ENCODE assay signal across 22 cellular contexts in the genomic region with DNA sequence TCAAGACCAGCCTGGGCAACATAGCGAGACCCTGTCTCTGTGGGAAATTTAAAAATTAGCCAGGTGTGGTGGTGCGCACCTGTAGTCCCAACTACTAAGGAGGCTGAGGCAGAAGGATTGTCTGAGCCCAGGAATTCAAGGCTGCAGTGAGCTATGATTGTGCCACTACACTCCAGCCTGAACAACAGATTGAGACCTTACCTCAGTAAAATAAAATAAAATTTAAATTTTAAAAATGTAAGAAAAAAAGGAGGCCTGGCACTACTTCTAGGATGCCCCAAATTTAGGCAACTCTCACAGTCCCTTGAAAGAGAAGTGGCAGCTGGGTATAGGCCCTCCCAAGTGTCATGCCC. TPM values are rescaled to one million over a fixed set of nuclear protein-coding genes. Genes with fewer than 3 reads are reported as not detected.
A peak's percentile ranks its signal among the peaks of the same experiment; 100 is the strongest.
DNase-seq lines count a peak whose midpoint lies in the region; ATAC-seq and TF ChIP-seq lines count a peak whose summit lies in the region.
"Had no signal": no experiment of that assay in that cellular context is flagged by ENCODE, and none has a peak within 500 bp of the region (broad histone marks: within the 10 kb centered on the region; RNA-seq: fewer than 3 reads in every experiment).

No MANE protein-coding gene starts in this region.

- POLR2A ChIA-PET in activated CD8-positive, alpha-beta T cell treated with anti-CD3 and anti-CD28 coated beads for 36 hours (lab: Charles Lee) = no interaction called here
- POLR2A ChIA-PET in activated CD8-positive, alpha-beta T cell treated with anti-CD3 and anti-CD28 coated beads, Interleukin-2, amount 10 ng/mL, durations not matched to agents 7 days and 5 days (lab: Charles Lee) = interaction anchor here (0.7 to 1.0 kb wide), 2 partner anchors 24 to 28 kb away, joined by 3 to 4 read pairs; no protein-coding TSS in a partner anchor

- intact Hi-C loops in activated CD8-positive, alpha-beta T cell treated with anti-CD3 and anti-CD28 coated beads for 36 hours (cut with micrococcal nuclease) = loop anchor here (10.0 kb wide), 1 partner anchor 149 kb away; no protein-coding TSS in a partner anchor
- intact Hi-C loops in psoas muscle (cut with DNase I) (loop anchor here in 1 of 2 donors (5.0 kb wide), 1 partner anchor 152 kb away; no protein-coding TSS in a partner anchor), aorta (cut with DNase I) (loop anchor here (1.0 to 5.0 kb wide), 3 partner anchors 72 to 191 kb away; no protein-coding TSS in a partner anchor)

- H3K4me3 ChIP-seq in WERI-Rb-1 (ENCODE audit: low read depth, low read length) (no peak overlapping the region), psoas muscle (no peak overlapping the region), aorta (ENCODE audit: low read length in 2 of 2) (no peak overlapping the region)
- H3K4me3 ChIP-seq: left ventricle myocardium inferior, MG63, smooth muscle cell, stomach had no signal

- no peak for DNase-seq in activated CD8-positive, alpha-beta T cell treated with anti-CD3 and anti-CD28 coated beads for 36 hours
- DNase-seq in activated CD8-positive, alpha-beta T cell treated with anti-CD3 and anti-CD28 coated beads, Interleukin-2, amount 10 ng/mL, durations not matched to agents 7 days and 5 days = no peak
- no peak for DNase-seq in WERI-Rb-1
- no peak for DNase-seq in psoas muscle
- DNase-seq in GDM1 (lab: John Stamatoyannopoulos, UW) = no peak
- no peak for DNase-seq in aorta
- DNase-seq: activated CD4-positive, alpha-beta T cell treated with anti-CD3 and anti-CD28 coated beads, Interleukin-2, amount 50 U/mL, for 48 hours; amygdala; CD4-positive, CD25-positive, alpha-beta regulatory T cell; foreskin keratinocyte; left ventricle myocardium inferior; NCI-H2029; stomach had no signal

- CTCF ChIA-PET in activated CD8-positive, alpha-beta T cell treated with anti-CD3 and anti-CD28 coated beads for 36 hours (lab: Charles Lee) = interaction anchor here (1.0 to 7.1 kb wide), 13 partner anchors 9 to 240 kb away, joined by 3 to 118 read pairs (median 14); partner anchors contain the start of gene INHBC
- CTCF ChIA-PET in activated CD8-positive, alpha-beta T cell treated with anti-CD3 and anti-CD28 coated beads, Interleukin-2, amount 10 ng/mL, durations not matched to agents 7 days and 5 days (lab: Charles Lee) = interaction anchor here (0.8 to 7.1 kb wide), 11 partner anchors 9 to 225 kb away, joined by 3 to 145 read pairs (median 8); partner anchors contain the start of gene SHMT2

- H3K36me3 ChIP-seq in WERI-Rb-1 (peaks cover 25% of the 10 kb centered on the region), psoas muscle (ENCODE audit: insufficient read depth in 1 of 2, low read depth in 1 of 2) (no peaks in the 10 kb centered on the region), aorta (ENCODE audit: control insufficient read depth in 1 of 2, insufficient read depth in 2 of 2, low read length in 1 of 2) (no peaks in the 10 kb centered on the region)
- H3K36me3 ChIP-seq: left ventricle myocardium inferior, MG63, stomach had no signal

- peaks cover 35% of the 10 kb centered on the region for H3K4me1 Mint-ChIP-seq in activated CD8-positive, alpha-beta T cell treated with anti-CD3 and anti-CD28 coated beads for 36 hours (ENCODE audit: low read depth)
- H3K4me1 Mint-ChIP-seq in activated CD8-positive, alpha-beta T cell treated with anti-CD3 and anti-CD28 coated beads, Interleukin-2, amount 10 ng/mL, durations not matched to agents 7 days and 5 days (ENCODE audit: low read depth) = peaks cover 39% of the 10 kb centered on the region

- 96 to 100% (median 99%) methylated on average over 2 of the region's 2 CpGs for WGBS in psoas muscle, 3 donors
- 96 to 98% methylated on average over 2 of the region's 2 CpGs for WGBS in aorta, 2 donors

- H3K9me3 ChIP-seq in WERI-Rb-1 (ENCODE audit: severe bottlenecking) (no peaks in the 10 kb centered on the region), psoas muscle (no peaks in the 10 kb centered on the region), aorta (ENCODE audit: control insufficient read depth, low read length) (no peaks in the 10 kb centered on the region)
- H3K9me3 ChIP-seq: left ventricle myocardium inferior, MG63, stomach had no signal

- no peaks in the 10 kb centered on the region for H3K27me3 Mint-ChIP-seq in activated CD8-positive, alpha-beta T cell treated with anti-CD3 and anti-CD28 coated beads for 36 hours
- H3K27me3 Mint-ChIP-seq in activated CD8-positive, alpha-beta T cell treated with anti-CD3 and anti-CD28 coated beads, Interleukin-2, amount 10 ng/mL, durations not matched to agents 7 days and 5 days (ENCODE audit: low read depth) = no peaks in the 10 kb centered on the region
- H3K27me3 Mint-ChIP-seq: activated T-helper 17 cell treated with anti-CD3 and anti-CD28 coated beads, Interleukin-2, amount 50 U/mL, for 72 hours had no signal

- ATAC-seq in activated CD8-positive, alpha-beta T cell treated with anti-CD3 and anti-CD28 coated beads for 36 hours = no peak
- no peak for ATAC-seq in activated CD8-positive, alpha-beta T cell treated with anti-CD3 and anti-CD28 coated beads, Interleukin-2, amount 10 ng/mL, durations not matched to agents 7 days and 5 days
- ATAC-seq in psoas muscle = no peak
- no peak for ATAC-seq in aorta (ENCODE audit: low FRiP score)
- ATAC-seq: activated T-helper 17 cell treated with anti-CD3 and anti-CD28 coated beads, Interleukin-2, amount 50 U/mL, for 72 hours; foreskin keratinocyte had no signal

- H3K9me3 Mint-ChIP-seq in activated CD8-positive, alpha-beta T cell treated with anti-CD3 and anti-CD28 coated beads for 36 hours = no peaks in the 10 kb centered on the region
- no peaks in the 10 kb centered on the region for H3K9me3 Mint-ChIP-seq in activated CD8-positive, alpha-beta T cell treated with anti-CD3 and anti-CD28 coated beads, Interleukin-2, amount 10 ng/mL, durations not matched to agents 7 days and 5 days (ENCODE audit: insufficient read depth)
- H3K9me3 Mint-ChIP-seq: activated T-helper 17 cell treated with anti-CD3 and anti-CD28 coated beads, Interleukin-2, amount 50 U/mL, for 72 hours; CD4-positive, CD25-positive, alpha-beta regulatory T cell had no signal

- peak overlapping the region; percentile 100 for H3K27ac ChIP-seq in WERI-Rb-1
- H3K27ac ChIP-seq in psoas muscle = peak overlapping the region; percentile 65
- H3K27ac ChIP-seq in aorta (ENCODE audit: low read depth in 1 of 2, low read length in 2 of 2) = no peak overlapping the region
- H3K27ac ChIP-seq: foreskin keratinocyte, left ventricle myocardium inferior, stomach had no signal

- H3K27ac Mint-ChIP-seq in activated CD8-positive, alpha-beta T cell treated with anti-CD3 and anti-CD28 coated beads for 36 hours = peak overlapping the region; percentile 84
- no peak overlapping the region for H3K27ac Mint-ChIP-seq in activated CD8-positive, alpha-beta T cell treated with anti-CD3 and anti-CD28 coated beads, Interleukin-2, amount 10 ng/mL, durations not matched to agents 7 days and 5 days
- H3K27ac Mint-ChIP-seq: activated T-helper 17 cell treated with anti-CD3 and anti-CD28 coated beads, Interleukin-2, amount 50 U/mL, for 72 hours; CD4-positive, CD25-positive, alpha-beta regulatory T cell had no signal

- TF ChIP-seq CTCF in activated CD8-positive, alpha-beta T cell treated with anti-CD3 and anti-CD28 coated beads for 36 hours (IDR thresholded peaks at IDR 0.05) = no peak
- TF ChIP-seq CTCF in WERI-Rb-1 (IDR thresholded peaks at IDR 0.05; ENCODE audit: low read depth, low read length) (no peak), psoas muscle (IDR thresholded peaks at IDR 0.05) (no peak)

- no peaks in the 10 kb centered on the region for H3K36me3 Mint-ChIP-seq in activated CD8-positive, alpha-beta T cell treated with anti-CD3 and anti-CD28 coated beads for 36 hours (ENCODE audit: low read depth)
- H3K36me3 Mint-ChIP-seq in activated CD8-positive, alpha-beta T cell treated with anti-CD3 and anti-CD28 coated beads, Interleukin-2, amount 10 ng/mL, durations not matched to agents 7 days and 5 days (ENCODE audit: low read depth) = no peaks in the 10 kb centered on the region
- H3K36me3 Mint-ChIP-seq: CD4-positive, CD25-positive, alpha-beta regulatory T cell had no signal

- H3K27me3 ChIP-seq in WERI-Rb-1 (ENCODE audit: insufficient read depth, low read depth, severe bottlenecking) (no peaks in the 10 kb centered on the region), psoas muscle (ENCODE audit: insufficient read depth in 3 of 3, low read length in 2 of 3) (no peaks in the 10 kb centered on the region), aorta (ENCODE audit: control insufficient read depth in 1 of 2, insufficient read depth in 2 of 2, low read length in 1 of 2) (no peaks in the 10 kb centered on the region)
- H3K27me3 ChIP-seq: foreskin keratinocyte, MG63 had no signal

- H3K4me1 ChIP-seq in psoas muscle (peaks cover 35% of the 10 kb centered on the region), aorta (ENCODE audit: control insufficient read depth in 1 of 2, insufficient read depth in 2 of 2, low read length in 2 of 2) (no peaks in the 10 kb centered on the region)

- H3K4me3 Mint-ChIP-seq in activated CD8-positive, alpha-beta T cell treated with anti-CD3 and anti-CD28 coated beads for 36 hours = peak overlapping the region; percentile 81
- H3K4me3 Mint-ChIP-seq in activated CD8-positive, alpha-beta T cell treated with anti-CD3 and anti-CD28 coated beads, Interleukin-2, amount 10 ng/mL, durations not matched to agents 7 days and 5 days = no peak overlapping the region
- H3K4me3 Mint-ChIP-seq: activated T-helper 17 cell treated with anti-CD3 and anti-CD28 coated beads, Interleukin-2, amount 50 U/mL, for 72 hours had no signal

RNA-seq across cellular contexts. Expression of gene INHBE, which starts 0.9 kb away (rescaled TPM):
- total RNA-seq in activated CD8-positive, alpha-beta T cell treated with anti-CD3 and anti-CD28 coated beads for 36 hours = 1 to 10 TPM; 1.7 to 2.3 TPM
- not detected for total RNA-seq in activated CD8-positive, alpha-beta T cell treated with anti-CD3 and anti-CD28 coated beads, Interleukin-2, amount 10 ng/mL, durations not matched to agents 7 days and 5 days
- total RNA-seq in psoas muscle (1 to 10 TPM in 2 of 4 donors, under 1 TPM in 2; 0.23 to 6.8 (median 2.1) TPM), aorta (not detected)
- polyA plus RNA-seq in psoas muscle (1 to 10 TPM in 1 of 3 donors, under 1 TPM in 2; 0.18 to 1.4 (median 0.18) TPM), aorta (not detected)
- total RNA-seq: activated T-helper 17 cell treated with anti-CD3 and anti-CD28 coated beads, Interleukin-2, amount 50 U/mL, for 72 hours; CD4-positive, CD25-positive, alpha-beta regulatory T cell; cerebellum; foreskin keratinocyte; left ventricle myocardium inferior; stomach had no signal
- polyA plus RNA-seq: stomach had no signal

RNA-seq across cellular contexts. Expression of gene GLI1, which starts 5.4 kb away (rescaled TPM):
- under 1 TPM; 0.20 to 0.83 TPM for total RNA-seq in activated CD8-positive, alpha-beta T cell treated with anti-CD3 and anti-CD28 coated beads for 36 hours
- 1 to 10 TPM in 1 of 2 experiments, under 1 TPM in 1; 0.68 to 1.9 TPM for total RNA-seq in activated CD8-positive, alpha-beta T cell treated with anti-CD3 and anti-CD28 coated beads, Interleukin-2, amount 10 ng/mL, durations not matched to agents 7 days and 5 days
- under 1 TPM in 3 of 4 donors, not detected in 1; 0.07 to 0.86 (median 0.61) TPM for total RNA-seq in psoas muscle
- under 1 TPM; 0.21 to 0.34 (median 0.23) TPM for polyA plus RNA-seq in psoas muscle
- total RNA-seq in aorta = 10 to 100 TPM in 1 of 2 donors, 1 to 10 TPM in 1; 2.4 to 15.5 TPM
- 1 to 10 TPM in 1 of 2 donors, under 1 TPM in 1; 0.25 to 2.1 TPM for polyA plus RNA-seq in aorta

RNA-seq across cellular contexts. Expression of gene INHBC, which starts 19.6 kb away (rescaled TPM):
- total RNA-seq in activated CD8-positive, alpha-beta T cell treated with anti-CD3 and anti-CD28 coated beads for 36 hours = under 1 TPM in 1 of 2 experiments, not detected in 1; 0.16 TPM
- total RNA-seq in activated CD8-positive, alpha-beta T cell treated with anti-CD3 and anti-CD28 coated beads, Interleukin-2, amount 10 ng/mL, durations not matched to agents 7 days and 5 days = not detected
- total RNA-seq in psoas muscle (under 1 TPM in 2 of 4 donors, not detected in 2; 0.18 to 0.21 TPM), aorta (not detected)
- polyA plus RNA-seq in psoas muscle (under 1 TPM in 1 of 3 donors, not detected in 2; 0.05 TPM), aorta (not detected)
- total RNA-seq: A172; activated T-helper 17 cell treated with anti-CD3 and anti-CD28 coated beads, Interleukin-2, amount 50 U/mL, for 72 hours; CD4-positive, CD25-positive, alpha-beta regulatory T cell; cerebellum; Daoy; foreskin keratinocyte; left ventricle myocardium inferior; myocyte; SK-MEL-5; smooth muscle cell; ureter had no signal
- polyA plus RNA-seq: foreskin keratinocyte, stomach had no signal

RNA-seq across cellular contexts. Expression of gene R3HDM2, which starts 23.3 kb away (rescaled TPM):
- total RNA-seq in activated CD8-positive, alpha-beta T cell treated with anti-CD3 and anti-CD28 coated beads for 36 hours = 10 to 100 TPM; 33.2 to 44.0 TPM
- total RNA-seq in activated CD8-positive, alpha-beta T cell treated with anti-CD3 and anti-CD28 coated beads, Interleukin-2, amount 10 ng/mL, durations not matched to agents 7 days and 5 days = 10 to 100 TPM; 59.0 to 61.7 TPM
- total RNA-seq in psoas muscle (10 to 100 TPM; 41.4 to 64.9 (median 45.0) TPM), aorta (10 to 100 TPM; 55.8 to 75.4 TPM)
- polyA plus RNA-seq in psoas muscle (10 to 100 TPM; 12.1 to 22.6 (median 20.9) TPM), aorta (10 to 100 TPM; 11.3 to 22.7 TPM)

RNA-seq across cellular contexts. Expression of gene ARHGAP9, which starts 25.5 kb away (rescaled TPM):
- total RNA-seq in activated CD8-positive, alpha-beta T cell treated with anti-CD3 and anti-CD28 coated beads for 36 hours = 100 to 1,000 TPM; 125 to 128 TPM
- total RNA-seq in activated CD8-positive, alpha-beta T cell treated with anti-CD3 and anti-CD28 coated beads, Interleukin-2, amount 10 ng/mL, durations not matched to agents 7 days and 5 days = 100 to 1,000 TPM; 243 to 248 TPM
- 1 to 10 TPM; 1.3 to 5.4 (median 4.1) TPM for total RNA-seq in psoas muscle
- 1 to 10 TPM in 2 of 3 donors, under 1 TPM in 1; 0.91 to 2.0 (median 1.4) TPM for polyA plus RNA-seq in psoas muscle
- total RNA-seq in aorta = 10 to 100 TPM; 16.2 to 38.8 TPM
- 10 to 100 TPM in 1 of 2 donors, 1 to 10 TPM in 1; 5.5 to 21.2 TPM for polyA plus RNA-seq in aorta
- total RNA-seq: foreskin keratinocyte, SK-MEL-5 had no signal
- polyA plus RNA-seq: smooth muscle cell had no signal

Comparison
In these comparisons a context has a peak if more than half of its experiments do, and no peak if none do; other contexts are left out.
1. H3K27ac ChIP-seq: peak in WERI-Rb-1 (single experiment) and psoas muscle (single experiment); none in aorta (0 of 2).